Comparison of ENCODE assay signal across 8 cellular contexts in the genomic region with DNA sequence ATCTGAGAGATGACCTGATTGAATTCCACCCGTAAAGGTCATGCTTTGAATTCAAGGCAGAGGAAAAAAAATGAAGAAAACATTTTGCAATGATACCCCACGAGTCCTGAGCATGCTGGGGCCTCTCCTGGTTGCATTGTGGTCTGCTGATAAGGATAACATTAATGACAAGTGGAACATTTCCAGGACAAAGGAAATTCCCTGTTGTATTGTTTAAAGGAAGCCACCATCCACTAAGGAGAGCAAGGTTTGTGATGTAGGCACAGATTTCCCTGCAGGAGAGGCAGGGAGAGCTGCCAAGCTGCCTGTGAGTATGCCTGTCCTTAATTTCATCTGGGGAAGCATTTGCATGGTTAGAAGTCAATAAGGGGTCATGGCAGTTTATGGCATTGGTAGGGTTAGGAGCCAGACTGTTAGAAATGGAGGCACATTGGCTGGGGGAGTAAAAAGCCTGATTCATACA. TPM values are rescaled to one million over a fixed set of nuclear protein-coding genes. Genes with fewer than 3 reads are reported as not detected.
DNase-seq lines count a peak whose midpoint lies in the region; ATAC-seq and TF ChIP-seq lines count a peak whose summit lies in the region.

No MANE protein-coding gene starts in this region.

- H3K4me1 Mint-ChIP-seq in activated naive CD4-positive, alpha-beta T cell treated with anti-CD3 and anti-CD28 coated beads, Interleukin-2, amount 50 U/mL, for 24 hours: peaks cover 100% of the 10 kb centered on the region

- H3K27me3 Mint-ChIP-seq in activated naive CD4-positive, alpha-beta T cell treated with anti-CD3 and anti-CD28 coated beads, Interleukin-2, amount 50 U/mL, for 24 hours: no peaks in the 10 kb centered on the region

- TF ChIP-seq CTCF in lung (IDR thresholded peaks at IDR 0.05; ENCODE audit: control extremely low read depth, extremely low read depth) (no peak), vagina (IDR thresholded peaks at IDR 0.05) (no peak)

- peak overlapping the region; percentile 85 for H3K4me3 Mint-ChIP-seq in activated naive CD4-positive, alpha-beta T cell treated with anti-CD3 and anti-CD28 coated beads, Interleukin-2, amount 50 U/mL, for 24 hours

- H3K36me3 ChIP-seq in lung (ENCODE audit: control insufficient read depth in 2 of 2, insufficient read depth in 2 of 2, low read length in 2 of 2) (no peaks in the 10 kb centered on the region), vagina (no peaks in the 10 kb centered on the region)

- peaks cover 5% of the 10 kb centered on the region for H3K9me3 Mint-ChIP-seq in activated naive CD4-positive, alpha-beta T cell treated with anti-CD3 and anti-CD28 coated beads, Interleukin-2, amount 50 U/mL, for 24 hours

- peak overlapping the region; percentile 97 for H3K27ac Mint-ChIP-seq in activated naive CD4-positive, alpha-beta T cell treated with anti-CD3 and anti-CD28 coated beads, Interleukin-2, amount 50 U/mL, for 24 hours

- DNase-seq in activated naive CD4-positive, alpha-beta T cell (lab: John Stamatoyannopoulos, UW): no peak
- DNase-seq in amniotic epithelial cell (ENCODE audit: low read depth) (peak; percentile 89), lung (ENCODE audit: low spot score) (no peak), vagina (ENCODE audit: extremely low spot score in 2 of 2) (no peak), caudate nucleus (lab: John Stamatoyannopoulos, UW) (no peak), kidney tubule cell (ENCODE audit: low spot score) (no peak), HuH-7.5 (ENCODE audit: low spot score) (no peak)

- ATAC-seq in lung (ENCODE audit: insufficient read depth, low FRiP score): no peak

- H3K27me3 ChIP-seq in lung (ENCODE audit: control insufficient read depth, insufficient read depth): no peaks in the 10 kb centered on the region
- H3K27me3 ChIP-seq in vagina: no peaks in the 10 kb centered on the region

- peaks cover 9 to 14% of the 10 kb centered on the region in 2 donors for H3K4me1 ChIP-seq in lung (ENCODE audit: control insufficient read depth in 2 of 2, insufficient read depth in 2 of 2, low read length in 2 of 2)
- peaks cover 44% of the 10 kb centered on the region for H3K4me1 ChIP-seq in vagina

- intact Hi-C loops in vagina (cut with DNase I): no loop called here

- TF ChIP-seq POLR2A in vagina (IDR thresholded peaks at IDR 0.05): no peak

- H3K36me3 Mint-ChIP-seq in activated naive CD4-positive, alpha-beta T cell treated with anti-CD3 and anti-CD28 coated beads, Interleukin-2, amount 50 U/mL, for 24 hours: peaks cover 5% of the 10 kb centered on the region

- WGBS in lung, 2 donors: 11 to 28% methylated on average over 2 of the region's 2 CpGs

- H3K4me3 ChIP-seq in lung (no peak overlapping the region), vagina (no peak overlapping the region)

- H3K9me3 ChIP-seq in lung (ENCODE audit: control insufficient read depth in 2 of 2, insufficient read depth in 1 of 2, low read length in 1 of 2) (no peaks in the 10 kb centered on the region), vagina (no peaks in the 10 kb centered on the region)

- H3K27ac ChIP-seq in lung (ENCODE audit: low read depth in 1 of 2, low read length in 1 of 2): peak overlapping the region; percentile 54 to 87
- H3K27ac ChIP-seq in vagina: peak overlapping the region; percentile 26
- H3K27ac ChIP-seq in caudate nucleus (ENCODE audit: low read depth, low read length): no peak overlapping the region

RNA-seq across cellular contexts. Expression of a gene that starts 21.9 kb away (rescaled TPM):
- total RNA-seq in lung (10 to 100 TPM; 41.6 to 59.2 TPM), vagina (29.5 TPM)
- 10 to 100 TPM; 19.4 to 26.4 TPM for polyA plus RNA-seq in lung
